In the genomic region with DNA sequence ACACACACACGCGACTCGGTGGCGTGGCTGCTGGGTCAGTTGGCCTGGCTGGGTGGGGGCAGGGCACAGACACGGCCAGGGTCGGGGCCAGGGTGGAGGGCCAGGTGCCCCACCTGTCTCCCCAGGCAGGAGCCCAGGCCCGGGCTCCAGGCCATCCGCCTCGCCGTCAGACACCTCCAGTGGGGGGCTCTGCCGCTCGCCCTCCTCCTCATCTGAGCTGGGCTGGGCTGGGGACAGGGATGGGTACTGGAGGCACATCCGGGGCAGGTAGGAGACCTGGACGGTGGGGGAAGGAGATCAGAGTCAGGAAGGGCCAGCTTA, we compare ENCODE assay signal across 23 cellular contexts. TPM values are rescaled to one million over a fixed set of nuclear protein-coding genes. Genes with fewer than 3 reads are reported as not detected.
A peak's percentile ranks its signal among the peaks of the same experiment; 100 is the strongest.
DNase-seq lines count a peak whose midpoint lies in the region; ATAC-seq and TF ChIP-seq lines count a peak whose summit lies in the region.
"Had no signal": no experiment of that assay in that cellular context is flagged by ENCODE, and none has a peak within 500 bp of the region (broad histone marks: within the 10 kb centered on the region; RNA-seq: fewer than 3 reads in every experiment).

No MANE protein-coding gene starts in this region.

- no peak overlapping the region for H2AK5ac ChIP-seq in mesendoderm (ENCODE audit: low read length)

- WGBS in mesendoderm (ENCODE audit: extremely low coverage, insufficient coverage, low lambda C conversion rate): no CpG with 5 or more reads among the region's 14 CpGs

- no peak overlapping the region for H3K4me3 Mint-ChIP-seq in activated naive CD8-positive, alpha-beta T cell treated with anti-CD3 and anti-CD28 coated beads, Interleukin-2, amount 10 ng/mL, durations not matched to agents 7 days and 5 days
- no peak overlapping the region for H3K4me3 Mint-ChIP-seq in activated naive CD8-positive, alpha-beta T cell treated with anti-CD3 and anti-CD28 coated beads, Interleukin-2, amount 50 U/mL, for 24 hours

- no peak overlapping the region for H3K4ac ChIP-seq in mesendoderm (ENCODE audit: low read depth, low read length)

- no peaks in the 10 kb centered on the region for H3K36me3 Mint-ChIP-seq in activated naive CD8-positive, alpha-beta T cell treated with anti-CD3 and anti-CD28 coated beads, Interleukin-2, amount 10 ng/mL, durations not matched to agents 7 days and 5 days
- no peaks in the 10 kb centered on the region for H3K36me3 Mint-ChIP-seq in activated naive CD8-positive, alpha-beta T cell treated with anti-CD3 and anti-CD28 coated beads, Interleukin-2, amount 50 U/mL, for 24 hours (ENCODE audit: low read depth)

- TF ChIP-seq CTCF in Loucy (conservative IDR thresholded peaks at IDR 0.05; ENCODE audit: low read length): no peak

- H3K9ac ChIP-seq in Loucy (ENCODE audit: low read depth, low read length, poor library complexity, severe bottlenecking): peak overlapping the region; percentile 68
- H3K9ac ChIP-seq in mesendoderm (ENCODE audit: low read length): no peak overlapping the region

- H3K4me2 ChIP-seq in Loucy (ENCODE audit: low read depth, low read length, poor library complexity, severe bottlenecking) (no peak overlapping the region), mesendoderm (ENCODE audit: low read length) (no peak overlapping the region)

- H2BK15ac ChIP-seq in mesendoderm (replicated peaks; ENCODE audit: low read depth): no peak overlapping the region

- no peaks in the 10 kb centered on the region for H4K20me1 ChIP-seq in Loucy (ENCODE audit: insufficient read depth, low read length, poor library complexity, severe bottlenecking)

- no peak for ATAC-seq in activated naive CD8-positive, alpha-beta T cell treated with anti-CD3 and anti-CD28 coated beads, Interleukin-2, amount 10 ng/mL, durations not matched to agents 7 days and 5 days (ENCODE audit: low read depth)
- no peak for ATAC-seq in activated naive CD8-positive, alpha-beta T cell treated with anti-CD3 and anti-CD28 coated beads, Interleukin-2, amount 50 U/mL, for 24 hours
- ATAC-seq in HG02870 (IDR thresholded peaks at IDR 0.05; ENCODE audit: unreplicated experiment): no peak

- no peak overlapping the region for H3K18ac ChIP-seq in mesendoderm (ENCODE audit: low read length)

- no peak overlapping the region for H2AFZ ChIP-seq in Loucy (ENCODE audit: low read length)

- H3K4me1 Mint-ChIP-seq in activated naive CD8-positive, alpha-beta T cell treated with anti-CD3 and anti-CD28 coated beads, Interleukin-2, amount 10 ng/mL, durations not matched to agents 7 days and 5 days: peaks cover 10% of the 10 kb centered on the region
- H3K4me1 Mint-ChIP-seq in activated naive CD8-positive, alpha-beta T cell treated with anti-CD3 and anti-CD28 coated beads, Interleukin-2, amount 50 U/mL, for 24 hours: peaks cover 18% of the 10 kb centered on the region

- no peaks in the 10 kb centered on the region for H3K9me3 ChIP-seq in Loucy (ENCODE audit: insufficient read depth, low read depth, low read length)

- H3K79me2 ChIP-seq in Loucy (ENCODE audit: insufficient read depth, low read length) (no peaks in the 10 kb centered on the region), mesendoderm (ENCODE audit: control insufficient read depth, insufficient read depth, low read length) (no peaks in the 10 kb centered on the region)

- no peak overlapping the region for H3K23ac ChIP-seq in mesendoderm (ENCODE audit: low read length)

- H3K4me3 ChIP-seq in Loucy (ENCODE audit: low read length, poor library complexity, severe bottlenecking) (no peak overlapping the region), mesendoderm (ENCODE audit: low read length) (no peak overlapping the region)

- no peak overlapping the region for H4K8ac ChIP-seq in mesendoderm (ENCODE audit: low read depth, low read length)

- H3K79me1 ChIP-seq in mesendoderm (ENCODE audit: low read length): no peaks in the 10 kb centered on the region

- peak overlapping the region; percentile 34 for H3K56ac ChIP-seq in mesendoderm (ENCODE audit: low read length)

- no peak overlapping the region for H2BK5ac ChIP-seq in mesendoderm (ENCODE audit: low read length)

- no peak for DNase-seq in activated naive CD8-positive, alpha-beta T cell treated with anti-CD3 and anti-CD28 coated beads, Interleukin-2, amount 10 ng/mL, durations not matched to agents 7 days and 5 days
- no peak for DNase-seq in activated naive CD8-positive, alpha-beta T cell treated with anti-CD3 and anti-CD28 coated beads, Interleukin-2, amount 50 U/mL, for 24 hours
- DNase-seq in mesendoderm (no peak), HuH-7 (ENCODE audit: low spot score) (no peak)
- no peak for DNase-seq in activated CD8-positive, alpha-beta memory T cell treated with anti-CD3 and anti-CD28 coated beads, Interleukin-2, amount 50 U/mL, for 48 hours
- DNase-seq: 8988T, DMS53, EL, GF-D8, GOT3, Karpas-422, NCI-H1417, NCI-H1694 treated with DMSO at 0.1 percent for 48 hours, NCI-H2081 treated with DMSO at 0.1 percent for 48 hours, NCI-H2171 treated with DMSO at 0.1 percent for 48 hours, NCI-H446, NCI-H526, Right ventricle myocardium superior had no signal

- H4K5ac ChIP-seq in mesendoderm (ENCODE audit: low read length): no peak overlapping the region

- H3K27me3 ChIP-seq in Loucy (ENCODE audit: insufficient read depth, low read length, poor library complexity, severe bottlenecking): no peaks in the 10 kb centered on the region
- no peaks in the 10 kb centered on the region for H3K27me3 ChIP-seq in mesendoderm (ENCODE audit: insufficient read depth, low read length, poor library complexity)

- H3K9me2 ChIP-seq in Loucy (replicated peaks; ENCODE audit: low read depth, low read length): no peaks in the 10 kb centered on the region

- H3K27ac Mint-ChIP-seq in activated naive CD8-positive, alpha-beta T cell treated with anti-CD3 and anti-CD28 coated beads, Interleukin-2, amount 10 ng/mL, durations not matched to agents 7 days and 5 days: peak overlapping the region; percentile 69
- no peak overlapping the region for H3K27ac Mint-ChIP-seq in activated naive CD8-positive, alpha-beta T cell treated with anti-CD3 and anti-CD28 coated beads, Interleukin-2, amount 50 U/mL, for 24 hours

- no peaks in the 10 kb centered on the region for H3K27me3 Mint-ChIP-seq in activated naive CD8-positive, alpha-beta T cell treated with anti-CD3 and anti-CD28 coated beads, Interleukin-2, amount 10 ng/mL, durations not matched to agents 7 days and 5 days
- no peaks in the 10 kb centered on the region for H3K27me3 Mint-ChIP-seq in activated naive CD8-positive, alpha-beta T cell treated with anti-CD3 and anti-CD28 coated beads, Interleukin-2, amount 50 U/mL, for 24 hours

- H3K27ac ChIP-seq in mesendoderm (ENCODE audit: low read depth, low read length): no peak overlapping the region

- H3K4me1 ChIP-seq in Loucy (ENCODE audit: insufficient read depth, low read length, poor library complexity, severe bottlenecking) (peaks cover 39% of the 10 kb centered on the region), mesendoderm (ENCODE audit: control insufficient read depth, low read depth, low read length) (no peaks in the 10 kb centered on the region)

- H3F3A ChIP-seq in Loucy (ENCODE audit: low read depth): no peaks in the 10 kb centered on the region; the same call in 1 of the 2 replicates

- H2BK120ac ChIP-seq in mesendoderm (ENCODE audit: low read depth, low read length): no peak overlapping the region

- POLR2A ChIA-PET in activated naive CD8-positive, alpha-beta T cell treated with anti-CD3 and anti-CD28 coated beads, Interleukin-2, amount 10 ng/mL, durations not matched to agents 7 days and 5 days (lab: Charles Lee): no interaction called here

- H3K36me3 ChIP-seq in Loucy (ENCODE audit: insufficient read depth, low read length) (no peaks in the 10 kb centered on the region), mesendoderm (ENCODE audit: control insufficient read depth, insufficient read depth, low read length) (no peaks in the 10 kb centered on the region)

- H3K9me3 Mint-ChIP-seq in activated naive CD8-positive, alpha-beta T cell treated with anti-CD3 and anti-CD28 coated beads, Interleukin-2, amount 10 ng/mL, durations not matched to agents 7 days and 5 days: no peaks in the 10 kb centered on the region
- H3K9me3 Mint-ChIP-seq in activated naive CD8-positive, alpha-beta T cell treated with anti-CD3 and anti-CD28 coated beads, Interleukin-2, amount 50 U/mL, for 24 hours: no peaks in the 10 kb centered on the region

RNA-seq across cellular contexts. Expression of a gene that starts 6.2 kb away (rescaled TPM):
- under 1 TPM in 1 of 2 experiments, not detected in 1; 0.11 TPM for total RNA-seq in activated naive CD8-positive, alpha-beta T cell treated with anti-CD3 and anti-CD28 coated beads, Interleukin-2, amount 10 ng/mL, durations not matched to agents 7 days and 5 days
- polyA plus RNA-seq in mesendoderm (2013, experiment 1 of 2): not detected
- polyA plus RNA-seq in mesendoderm (2013, experiment 2 of 2): not detected
- total RNA-seq: HT-29, MCF 10A, SK-MEL-5 had no signal

RNA-seq across cellular contexts. Expression of a gene that starts 19.7 kb away (rescaled TPM):
- total RNA-seq in activated naive CD8-positive, alpha-beta T cell treated with anti-CD3 and anti-CD28 coated beads, Interleukin-2, amount 10 ng/mL, durations not matched to agents 7 days and 5 days: 1 to 10 TPM; 2.9 to 3.5 TPM
- 0.70 TPM for polyA plus RNA-seq in mesendoderm (2013, experiment 1 of 2)
- polyA plus RNA-seq in mesendoderm (2013, experiment 2 of 2): 0.63 TPM
- total RNA-seq: HT-29, MCF 10A, SK-MEL-5 had no signal

RNA-seq across cellular contexts. Expression of a gene that starts 49.7 kb away (rescaled TPM):
- 10 to 100 TPM; 33.1 to 38.2 TPM for total RNA-seq in activated naive CD8-positive, alpha-beta T cell treated with anti-CD3 and anti-CD28 coated beads, Interleukin-2, amount 10 ng/mL, durations not matched to agents 7 days and 5 days
- polyA plus RNA-seq in mesendoderm (2013, experiment 1 of 2): 10.9 TPM
- polyA plus RNA-seq in mesendoderm (2013, experiment 2 of 2): 11.3 TPM
